Comparison of ENCODE assay signal across 2 cellular contexts in genomic region chr16:10878328-10878643, GRCh38.
TF ChIP-seq lines count a peak whose summit lies in the region.

No MANE protein-coding gene starts in this region.

TF ChIP-seq in SK-N-SH, 30 proteins besides CTCF, POLR2A, EP300 and RAD21 (continued from another document):
- TF ChIP-seq, protein P1, sequence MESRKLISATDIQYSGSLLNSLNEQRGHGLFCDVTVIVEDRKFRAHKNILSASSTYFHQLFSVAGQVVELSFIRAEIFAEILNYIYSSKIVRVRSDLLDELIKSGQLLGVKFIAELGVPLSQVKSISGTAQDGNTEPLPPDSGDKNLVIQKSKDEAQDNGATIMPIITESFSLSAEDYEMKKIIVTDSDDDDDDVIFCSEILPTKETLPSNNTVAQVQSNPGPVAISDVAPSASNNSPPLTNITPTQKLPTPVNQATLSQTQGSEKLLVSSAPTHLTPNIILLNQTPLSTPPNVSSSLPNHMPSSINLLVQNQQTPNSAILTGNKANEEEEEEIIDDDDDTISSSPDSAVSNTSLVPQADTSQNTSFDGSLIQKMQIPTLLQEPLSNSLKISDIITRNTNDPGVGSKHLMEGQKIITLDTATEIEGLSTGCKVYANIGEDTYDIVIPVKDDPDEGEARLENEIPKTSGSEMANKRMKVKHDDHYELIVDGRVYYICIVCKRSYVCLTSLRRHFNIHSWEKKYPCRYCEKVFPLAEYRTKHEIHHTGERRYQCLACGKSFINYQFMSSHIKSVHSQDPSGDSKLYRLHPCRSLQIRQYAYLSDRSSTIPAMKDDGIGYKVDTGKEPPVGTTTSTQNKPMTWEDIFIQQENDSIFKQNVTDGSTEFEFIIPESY (IDR thresholded peaks at IDR 0.05; ENCODE audit: borderline replicate concordance, low read depth): no peak
- TF ChIP-seq SIN3A (IDR thresholded peaks at IDR 0.05; ENCODE audit: borderline replicate concordance, low read depth, low read length) (no peak), GABPA (IDR thresholded peaks at IDR 0.05; ENCODE audit: low read depth) (no peak), GATA2 (CRISPR knock-in tag; IDR thresholded peaks at IDR 0.05) (no peak), USF1 (IDR thresholded peaks at IDR 0.05; ENCODE audit: borderline replicate concordance, low read depth) (no peak)

TF ChIP-seq in SK-N-SH treated with all-trans-retinoic acid at 6 μM for 48 hours, 23 proteins besides CTCF, POLR2A, EP300 and RAD21 (continued from another document):
- TF ChIP-seq, protein P2, sequence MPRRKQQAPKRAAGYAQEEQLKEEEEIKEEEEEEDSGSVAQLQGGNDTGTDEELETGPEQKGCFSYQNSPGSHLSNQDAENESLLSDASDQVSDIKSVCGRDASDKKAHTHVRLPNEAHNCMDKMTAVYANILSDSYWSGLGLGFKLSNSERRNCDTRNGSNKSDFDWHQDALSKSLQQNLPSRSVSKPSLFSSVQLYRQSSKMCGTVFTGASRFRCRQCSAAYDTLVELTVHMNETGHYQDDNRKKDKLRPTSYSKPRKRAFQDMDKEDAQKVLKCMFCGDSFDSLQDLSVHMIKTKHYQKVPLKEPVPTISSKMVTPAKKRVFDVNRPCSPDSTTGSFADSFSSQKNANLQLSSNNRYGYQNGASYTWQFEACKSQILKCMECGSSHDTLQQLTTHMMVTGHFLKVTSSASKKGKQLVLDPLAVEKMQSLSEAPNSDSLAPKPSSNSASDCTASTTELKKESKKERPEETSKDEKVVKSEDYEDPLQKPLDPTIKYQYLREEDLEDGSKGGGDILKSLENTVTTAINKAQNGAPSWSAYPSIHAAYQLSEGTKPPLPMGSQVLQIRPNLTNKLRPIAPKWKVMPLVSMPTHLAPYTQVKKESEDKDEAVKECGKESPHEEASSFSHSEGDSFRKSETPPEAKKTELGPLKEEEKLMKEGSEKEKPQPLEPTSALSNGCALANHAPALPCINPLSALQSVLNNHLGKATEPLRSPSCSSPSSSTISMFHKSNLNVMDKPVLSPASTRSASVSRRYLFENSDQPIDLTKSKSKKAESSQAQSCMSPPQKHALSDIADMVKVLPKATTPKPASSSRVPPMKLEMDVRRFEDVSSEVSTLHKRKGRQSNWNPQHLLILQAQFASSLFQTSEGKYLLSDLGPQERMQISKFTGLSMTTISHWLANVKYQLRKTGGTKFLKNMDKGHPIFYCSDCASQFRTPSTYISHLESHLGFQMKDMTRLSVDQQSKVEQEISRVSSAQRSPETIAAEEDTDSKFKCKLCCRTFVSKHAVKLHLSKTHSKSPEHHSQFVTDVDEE (CRISPR knock-in tag; IDR thresholded peaks at IDR 0.05): no peak
- TF ChIP-seq ZNF70 (CRISPR knock-in tag; IDR thresholded peaks at IDR 0.05): no peak
- no peak for TF ChIP-seq ZNF565 (CRISPR knock-in tag; conservative IDR thresholded peaks at IDR 0.05; ENCODE audit: low read depth)
- no peak for TF ChIP-seq ISL1 (CRISPR knock-in tag; IDR thresholded peaks at IDR 0.05)
- no peak for TF ChIP-seq ARNTL (CRISPR knock-in tag; IDR thresholded peaks at IDR 0.05; ENCODE audit: borderline replicate concordance, low read depth)
- TF ChIP-seq TCF4 (CRISPR knock-in tag; IDR thresholded peaks at IDR 0.05; ENCODE audit: borderline replicate concordance): no peak
- TF ChIP-seq SNAI2 (CRISPR knock-in tag; IDR thresholded peaks at IDR 0.05): no peak
- TF ChIP-seq CSDC2 (CRISPR knock-in tag; IDR thresholded peaks at IDR 0.05): no peak
- TF ChIP-seq, protein P3, sequence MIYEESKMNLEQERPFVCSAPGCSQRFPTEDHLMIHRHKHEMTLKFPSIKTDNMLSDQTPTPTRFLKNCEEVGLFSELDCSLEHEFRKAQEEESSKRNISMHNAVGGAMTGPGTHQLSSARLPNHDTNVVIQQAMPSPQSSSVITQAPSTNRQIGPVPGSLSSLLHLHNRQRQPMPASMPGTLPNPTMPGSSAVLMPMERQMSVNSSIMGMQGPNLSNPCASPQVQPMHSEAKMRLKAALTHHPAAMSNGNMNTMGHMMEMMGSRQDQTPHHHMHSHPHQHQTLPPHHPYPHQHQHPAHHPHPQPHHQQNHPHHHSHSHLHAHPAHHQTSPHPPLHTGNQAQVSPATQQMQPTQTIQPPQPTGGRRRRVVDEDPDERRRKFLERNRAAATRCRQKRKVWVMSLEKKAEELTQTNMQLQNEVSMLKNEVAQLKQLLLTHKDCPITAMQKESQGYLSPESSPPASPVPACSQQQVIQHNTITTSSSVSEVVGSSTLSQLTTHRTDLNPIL (CRISPR knock-in tag; IDR thresholded peaks at IDR 0.05; ENCODE audit: low read depth): no peak
- no peak for TF ChIP-seq RARB (CRISPR knock-in tag; IDR thresholded peaks at IDR 0.05)
- TF ChIP-seq ESRRG (CRISPR knock-in tag; IDR thresholded peaks at IDR 0.05): no peak
- no peak for TF ChIP-seq BACH2 (CRISPR knock-in tag; IDR thresholded peaks at IDR 0.05; ENCODE audit: borderline replicate concordance)
